Comparison of ENCODE assay signal across 1 cellular context in the genomic region with DNA sequence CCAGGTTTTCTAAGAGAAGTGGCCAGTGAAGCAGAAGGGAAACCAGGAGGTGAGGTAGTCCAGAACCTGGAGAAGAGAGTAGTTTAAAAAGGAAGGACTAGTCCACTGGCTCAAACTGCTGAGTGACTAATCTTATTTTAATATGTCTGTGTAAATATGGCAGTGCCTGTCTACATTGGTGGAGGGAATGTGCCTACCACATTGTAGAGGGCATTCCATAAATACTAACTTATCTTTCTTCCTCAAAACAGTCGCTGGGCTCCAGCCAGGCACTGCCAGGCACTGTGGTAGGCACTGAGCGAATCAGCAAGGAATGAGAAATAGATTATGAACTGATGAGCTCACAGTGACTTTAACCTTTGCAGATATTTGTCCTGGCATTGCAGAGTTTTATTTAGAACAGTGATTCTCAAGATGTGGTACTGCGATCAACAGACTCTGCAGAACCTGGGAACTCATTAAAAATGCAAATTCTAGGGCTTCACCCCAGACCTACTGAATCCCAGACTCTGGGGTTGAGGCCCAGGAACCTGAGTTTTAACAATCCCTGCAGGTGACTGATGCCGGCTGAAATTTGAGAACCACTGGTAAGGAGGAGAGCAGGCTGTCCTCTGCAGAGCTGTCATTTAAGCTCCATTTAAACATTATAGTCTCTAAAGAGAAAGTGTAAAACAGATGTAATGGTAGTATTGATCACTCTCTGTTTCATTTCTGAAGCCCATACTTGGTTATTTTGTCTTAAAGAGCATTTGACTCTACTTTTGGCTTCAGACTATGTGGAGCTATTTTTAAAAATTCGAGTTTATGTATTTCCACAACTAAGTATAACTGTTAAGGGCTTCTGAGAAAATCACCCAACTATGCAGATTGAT.
TF ChIP-seq lines count a peak whose summit lies in the region.

No MANE protein-coding gene starts in this region.

TF ChIP-seq in GM12878, 131 proteins besides CTCF, POLR2A, EP300 and RAD21 (continued from another document):
- TF ChIP-seq HDAC2 (IDR thresholded peaks at IDR 0.05) = no peak
TF ChIP-seq in GM12878: peak in this region for 0.
